In genomic region chr9:121050128-121050988, GRCh38 we compare ENCODE assay signal across 1 cellular context.
TF ChIP-seq lines count a peak whose summit lies in the region.

C5 (minus strand) TSS chr9:121050275; CDS start chr9:121050246, 29 bp downstream.

TF ChIP-seq in HepG2, 621 proteins besides CTCF, POLR2A, EP300 and RAD21 (continued from another document and continues in another):
- TF ChIP-seq, protein P1, sequence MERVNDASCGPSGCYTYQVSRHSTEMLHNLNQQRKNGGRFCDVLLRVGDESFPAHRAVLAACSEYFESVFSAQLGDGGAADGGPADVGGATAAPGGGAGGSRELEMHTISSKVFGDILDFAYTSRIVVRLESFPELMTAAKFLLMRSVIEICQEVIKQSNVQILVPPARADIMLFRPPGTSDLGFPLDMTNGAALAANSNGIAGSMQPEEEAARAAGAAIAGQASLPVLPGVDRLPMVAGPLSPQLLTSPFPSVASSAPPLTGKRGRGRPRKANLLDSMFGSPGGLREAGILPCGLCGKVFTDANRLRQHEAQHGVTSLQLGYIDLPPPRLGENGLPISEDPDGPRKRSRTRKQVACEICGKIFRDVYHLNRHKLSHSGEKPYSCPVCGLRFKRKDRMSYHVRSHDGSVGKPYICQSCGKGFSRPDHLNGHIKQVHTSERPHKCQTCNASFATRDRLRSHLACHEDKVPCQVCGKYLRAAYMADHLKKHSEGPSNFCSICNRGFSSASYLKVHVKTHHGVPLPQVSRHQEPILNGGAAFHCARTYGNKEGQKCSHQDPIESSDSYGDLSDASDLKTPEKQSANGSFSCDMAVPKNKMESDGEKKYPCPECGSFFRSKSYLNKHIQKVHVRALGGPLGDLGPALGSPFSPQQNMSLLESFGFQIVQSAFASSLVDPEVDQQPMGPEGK (CRISPR knock-in tag; IDR thresholded peaks at IDR 0.05): 0 out of 2 replicates have a peak, but pooled peaks have one; percentile 9
- TF ChIP-seq DMAP1 (CRISPR knock-in tag; IDR thresholded peaks at IDR 0.05) (0 out of 2 replicates have a peak, but pooled peaks have one; percentile 22), RXRB (CRISPR knock-in tag; IDR thresholded peaks at IDR 0.05; ENCODE audit: borderline replicate concordance) (peak; percentile 72), ASH2L (IDR thresholded peaks at IDR 0.05; ENCODE audit: insufficient read length, low read depth, low read length) (peak; percentile 79), GATAD2A (CRISPR knock-in tag; IDR thresholded peaks at IDR 0.05) (peak; percentile 84), GLI4 (CRISPR knock-in tag; IDR thresholded peaks at IDR 0.05; ENCODE audit: borderline replicate concordance) (no peak), ZFY (CRISPR knock-in tag; IDR thresholded peaks at IDR 0.05) (peak; percentile 6; the same call in 1 of the 2 replicates), ZFX (CRISPR knock-in tag; IDR thresholded peaks at IDR 0.05; ENCODE audit: low read depth) (0 out of 2 replicates have a peak, but pooled peaks have one; percentile 17), AHDC1 (CRISPR knock-in tag; IDR thresholded peaks at IDR 0.05; ENCODE audit: borderline replicate concordance) (peak; percentile 38; the same call in 1 of the 2 replicates), PLRG1 (conservative IDR thresholded peaks at IDR 0.05) (no peak), ZSCAN5A (CRISPR knock-in tag; IDR thresholded peaks at IDR 0.05; ENCODE audit: borderline replicate concordance) (no peak), CREB1 (IDR thresholded peaks at IDR 0.05) (0 out of 2 replicates have a peak, but pooled peaks have one; percentile 13), CREB1 (CRISPR knock-in tag; IDR thresholded peaks at IDR 0.05) (peak; percentile 43; the same call in 1 of the 2 replicates), FOSL2 (CRISPR knock-in tag; IDR thresholded peaks at IDR 0.05) (no peak), ELF3 (CRISPR knock-in tag; IDR thresholded peaks at IDR 0.05) (peak; percentile 60), TAF1 (CRISPR knock-in tag; IDR thresholded peaks at IDR 0.05) (peak; percentile 24; the same call in 1 of the 2 replicates), SYNCRIP (IDR thresholded peaks at IDR 0.05; ENCODE audit: insufficient read depth, low read depth, low read length) (no peak), NCOA2 (CRISPR knock-in tag; IDR thresholded peaks at IDR 0.05) (peak; percentile 64), RCOR2 (CRISPR knock-in tag; IDR thresholded peaks at IDR 0.05) (peak; percentile 41; the same call in 1 of the 2 replicates), FOXK1 (CRISPR knock-in tag; IDR thresholded peaks at IDR 0.05; ENCODE audit: borderline replicate concordance, low read depth) (no peak), BCL6 (CRISPR knock-in tag; IDR thresholded peaks at IDR 0.05) (peak; percentile 92), ZSCAN29 (CRISPR knock-in tag; conservative IDR thresholded peaks at IDR 0.05) (0 out of 2 replicates have a peak, but pooled peaks have one; percentile 39), GFI1 (CRISPR knock-in tag; IDR thresholded peaks at IDR 0.05; ENCODE audit: borderline replicate concordance) (peak; percentile 35; the same call in 1 of the 2 replicates), GATA4 (IDR thresholded peaks at IDR 0.05; ENCODE audit: borderline replicate concordance, low read depth) (peak; percentile 41; the same call in 1 of the 2 replicates), GPN1 (CRISPR knock-in tag; IDR thresholded peaks at IDR 0.05; ENCODE audit: borderline replicate concordance) (no peak), ZNF234 (CRISPR knock-in tag; conservative IDR thresholded peaks at IDR 0.05) (no peak), TGIF2 (CRISPR knock-in tag; IDR thresholded peaks at IDR 0.05) (peak; percentile 49; the same call in 1 of the 2 replicates), JDP2 (CRISPR knock-in tag; IDR thresholded peaks at IDR 0.05; ENCODE audit: borderline replicate concordance) (no peak), RFXANK (CRISPR knock-in tag; IDR thresholded peaks at IDR 0.05) (no peak), DPF2 (CRISPR knock-in tag; IDR thresholded peaks at IDR 0.05; ENCODE audit: borderline replicate concordance, low read depth) (no peak), KDM5A (IDR thresholded peaks at IDR 0.05; ENCODE audit: borderline replicate concordance, low read length) (peak; percentile 29; the same call in 1 of the 2 replicates), ARID3A (IDR thresholded peaks at IDR 0.05; ENCODE audit: low read depth, low read length) (peak; percentile 50; the same call in 1 of the 2 replicates)
- TF ChIP-seq, protein P2, sequence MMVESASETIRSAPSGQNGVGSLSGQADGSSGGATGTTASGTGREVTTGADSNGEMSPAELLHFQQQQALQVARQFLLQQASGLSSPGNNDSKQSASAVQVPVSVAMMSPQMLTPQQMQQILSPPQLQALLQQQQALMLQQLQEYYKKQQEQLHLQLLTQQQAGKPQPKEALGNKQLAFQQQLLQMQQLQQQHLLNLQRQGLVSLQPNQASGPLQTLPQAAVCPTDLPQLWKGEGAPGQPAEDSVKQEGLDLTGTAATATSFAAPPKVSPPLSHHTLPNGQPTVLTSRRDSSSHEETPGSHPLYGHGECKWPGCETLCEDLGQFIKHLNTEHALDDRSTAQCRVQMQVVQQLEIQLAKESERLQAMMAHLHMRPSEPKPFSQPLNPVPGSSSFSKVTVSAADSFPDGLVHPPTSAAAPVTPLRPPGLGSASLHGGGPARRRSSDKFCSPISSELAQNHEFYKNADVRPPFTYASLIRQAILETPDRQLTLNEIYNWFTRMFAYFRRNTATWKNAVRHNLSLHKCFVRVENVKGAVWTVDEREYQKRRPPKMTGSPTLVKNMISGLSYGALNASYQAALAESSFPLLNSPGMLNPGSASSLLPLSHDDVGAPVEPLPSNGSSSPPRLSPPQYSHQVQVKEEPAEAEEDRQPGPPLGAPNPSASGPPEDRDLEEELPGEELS (CRISPR knock-in tag; IDR thresholded peaks at IDR 0.05): peak; percentile 15; the same call in 1 of the 2 replicates
- TF ChIP-seq, protein P3, sequence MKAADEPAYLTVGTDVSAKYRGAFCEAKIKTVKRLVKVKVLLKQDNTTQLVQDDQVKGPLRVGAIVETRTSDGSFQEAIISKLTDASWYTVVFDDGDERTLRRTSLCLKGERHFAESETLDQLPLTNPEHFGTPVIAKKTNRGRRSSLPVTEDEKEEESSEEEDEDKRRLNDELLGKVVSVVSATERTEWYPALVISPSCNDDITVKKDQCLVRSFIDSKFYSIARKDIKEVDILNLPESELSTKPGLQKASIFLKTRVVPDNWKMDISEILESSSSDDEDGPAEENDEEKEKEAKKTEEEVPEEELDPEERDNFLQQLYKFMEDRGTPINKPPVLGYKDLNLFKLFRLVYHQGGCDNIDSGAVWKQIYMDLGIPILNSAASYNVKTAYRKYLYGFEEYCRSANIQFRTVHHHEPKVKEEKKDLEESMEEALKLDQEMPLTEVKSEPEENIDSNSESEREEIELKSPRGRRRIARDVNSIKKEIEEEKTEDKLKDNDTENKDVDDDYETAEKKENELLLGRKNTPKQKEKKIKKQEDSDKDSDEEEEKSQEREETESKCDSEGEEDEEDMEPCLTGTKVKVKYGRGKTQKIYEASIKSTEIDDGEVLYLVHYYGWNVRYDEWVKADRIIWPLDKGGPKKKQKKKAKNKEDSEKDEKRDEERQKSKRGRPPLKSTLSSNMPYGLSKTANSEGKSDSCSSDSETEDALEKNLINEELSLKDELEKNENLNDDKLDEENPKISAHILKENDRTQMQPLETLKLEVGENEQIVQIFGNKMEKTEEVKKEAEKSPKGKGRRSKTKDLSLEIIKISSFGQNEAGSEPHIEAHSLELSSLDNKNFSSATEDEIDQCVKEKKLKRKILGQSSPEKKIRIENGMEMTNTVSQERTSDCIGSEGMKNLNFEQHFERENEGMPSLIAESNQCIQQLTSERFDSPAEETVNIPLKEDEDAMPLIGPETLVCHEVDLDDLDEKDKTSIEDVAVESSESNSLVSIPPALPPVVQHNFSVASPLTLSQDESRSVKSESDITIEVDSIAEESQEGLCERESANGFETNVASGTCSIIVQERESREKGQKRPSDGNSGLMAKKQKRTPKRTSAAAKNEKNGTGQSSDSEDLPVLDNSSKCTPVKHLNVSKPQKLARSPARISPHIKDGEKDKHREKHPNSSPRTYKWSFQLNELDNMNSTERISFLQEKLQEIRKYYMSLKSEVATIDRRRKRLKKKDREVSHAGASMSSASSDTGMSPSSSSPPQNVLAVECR (CRISPR knock-in tag; IDR thresholded peaks at IDR 0.05; ENCODE audit: borderline replicate concordance): peak; percentile 21; the same call in 1 of the 2 replicates
- TF ChIP-seq, protein P4, sequence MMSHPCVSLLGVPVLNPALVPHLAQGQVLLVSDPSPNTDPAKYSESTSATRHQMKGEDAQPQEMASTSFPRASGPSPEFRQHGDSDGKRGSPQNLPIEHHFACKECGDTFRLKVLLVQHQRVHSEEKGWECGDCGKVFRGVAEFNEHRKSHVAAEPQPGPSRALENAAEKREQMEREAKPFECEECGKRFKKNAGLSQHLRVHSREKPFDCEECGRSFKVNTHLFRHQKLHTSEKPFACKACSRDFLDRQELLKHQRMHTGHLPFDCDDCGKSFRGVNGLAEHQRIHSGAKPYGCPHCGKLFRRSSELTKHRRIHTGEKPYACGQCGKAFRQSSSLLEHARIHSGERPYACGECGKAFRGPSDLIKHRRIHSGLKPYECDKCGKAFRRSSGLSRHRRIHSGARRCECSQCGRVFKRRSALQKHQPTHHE (CRISPR knock-in tag; IDR thresholded peaks at IDR 0.05; ENCODE audit: borderline replicate concordance): no peak
- TF ChIP-seq, protein P5, sequence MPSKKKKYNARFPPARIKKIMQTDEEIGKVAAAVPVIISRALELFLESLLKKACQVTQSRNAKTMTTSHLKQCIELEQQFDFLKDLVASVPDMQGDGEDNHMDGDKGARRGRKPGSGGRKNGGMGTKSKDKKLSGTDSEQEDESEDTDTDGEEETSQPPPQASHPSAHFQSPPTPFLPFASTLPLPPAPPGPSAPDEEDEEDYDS (CRISPR knock-in tag; IDR thresholded peaks at IDR 0.05): peak; percentile 93
- TF ChIP-seq, protein P6, sequence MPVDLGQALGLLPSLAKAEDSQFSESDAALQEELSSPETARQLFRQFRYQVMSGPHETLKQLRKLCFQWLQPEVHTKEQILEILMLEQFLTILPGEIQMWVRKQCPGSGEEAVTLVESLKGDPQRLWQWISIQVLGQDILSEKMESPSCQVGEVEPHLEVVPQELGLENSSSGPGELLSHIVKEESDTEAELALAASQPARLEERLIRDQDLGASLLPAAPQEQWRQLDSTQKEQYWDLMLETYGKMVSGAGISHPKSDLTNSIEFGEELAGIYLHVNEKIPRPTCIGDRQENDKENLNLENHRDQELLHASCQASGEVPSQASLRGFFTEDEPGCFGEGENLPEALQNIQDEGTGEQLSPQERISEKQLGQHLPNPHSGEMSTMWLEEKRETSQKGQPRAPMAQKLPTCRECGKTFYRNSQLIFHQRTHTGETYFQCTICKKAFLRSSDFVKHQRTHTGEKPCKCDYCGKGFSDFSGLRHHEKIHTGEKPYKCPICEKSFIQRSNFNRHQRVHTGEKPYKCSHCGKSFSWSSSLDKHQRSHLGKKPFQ (CRISPR knock-in tag; IDR thresholded peaks at IDR 0.05; ENCODE audit: insufficient replicate concordance): peak; percentile 10
